ENCODE assay signal across 14 cellular contexts in genomic region chr6:90249458-90249857, GRCh38. TPM values are rescaled to one million over a fixed set of nuclear protein-coding genes. Genes with fewer than 3 reads are reported as not detected.
A peak's percentile ranks its signal among the peaks of the same experiment; 100 is the strongest.
DNase-seq lines count a peak whose midpoint lies in the region; ATAC-seq and TF ChIP-seq lines count a peak whose summit lies in the region.
"Had no signal": no experiment of that assay in that cellular context is flagged by ENCODE, and none has a peak within 500 bp of the region (broad histone marks: within the 10 kb centered on the region; RNA-seq: fewer than 3 reads in every experiment).

No MANE protein-coding gene starts in this region.

- TF ChIP-seq CTCF in body of pancreas (IDR thresholded peaks at IDR 0.05) = no peak

- peaks cover 0 to 40% of the 10 kb centered on the region in 2 donors for H3K4me1 ChIP-seq in naive thymus-derived CD4-positive, alpha-beta T cell (ENCODE audit: control insufficient read depth in 2 of 2, insufficient read depth in 2 of 2, low read length in 2 of 2)
- no peaks in the 10 kb centered on the region for H3K4me1 ChIP-seq in body of pancreas

- WGBS in body of pancreas, 2 donors = 91 to 93% methylated on average over 8 of the region's 8 CpGs

- TF ChIP-seq POLR2A in body of pancreas (IDR thresholded peaks at IDR 0.05) = no peak

- H3K4me1 Mint-ChIP-seq in activated T-cell treated with anti-CD3 and anti-CD28 coated beads, Interleukin-2, amount 50 U/mL, for 4 hours (ENCODE audit: low read depth) = peaks cover 66% of the 10 kb centered on the region
- peaks cover 24 to 97% (median 85%) of the 10 kb centered on the region in 7 donors for H3K4me1 Mint-ChIP-seq in naive thymus-derived CD4-positive, alpha-beta T cell
- peaks cover 76% of the 10 kb centered on the region for H3K4me1 Mint-ChIP-seq in stimulated activated naive CD8-positive, alpha-beta T cell treated with anti-CD3 and anti-CD28 coated beads, Interleukin-15, amount 100 ng/mL, for 72 hours

- H3K9me3 Mint-ChIP-seq in activated T-cell treated with anti-CD3 and anti-CD28 coated beads, Interleukin-2, amount 50 U/mL, for 4 hours = no peaks in the 10 kb centered on the region
- H3K9me3 Mint-ChIP-seq in naive thymus-derived CD4-positive, alpha-beta T cell = peaks cover 0 to 3% (median 0%) of the 10 kb centered on the region in 11 donors
- H3K9me3 Mint-ChIP-seq in stimulated activated naive CD8-positive, alpha-beta T cell treated with anti-CD3 and anti-CD28 coated beads, Interleukin-15, amount 100 ng/mL, for 72 hours = peaks cover 4 to 6% of the 10 kb centered on the region in 2 donors

- H3K27ac Mint-ChIP-seq in naive thymus-derived CD4-positive, alpha-beta T cell = peak overlapping the region; percentile 83 to 98 (median 91)
- H3K27ac Mint-ChIP-seq in stimulated activated naive CD8-positive, alpha-beta T cell treated with anti-CD3 and anti-CD28 coated beads, Interleukin-15, amount 100 ng/mL, for 72 hours = peak overlapping the region; percentile 98 to 99

- no peak overlapping the region for H3K4me3 ChIP-seq in naive thymus-derived CD4-positive, alpha-beta T cell (ENCODE audit: low read length)
- H3K4me3 ChIP-seq in body of pancreas = no peak overlapping the region
- H3K4me3 ChIP-seq: psoas muscle had no signal

- peaks cover 38% of the 10 kb centered on the region for H3K36me3 Mint-ChIP-seq in activated T-cell treated with anti-CD3 and anti-CD28 coated beads, Interleukin-2, amount 50 U/mL, for 4 hours (ENCODE audit: insufficient read depth)
- H3K36me3 Mint-ChIP-seq in naive thymus-derived CD4-positive, alpha-beta T cell = peaks cover 9 to 51% (median 39%) of the 10 kb centered on the region in 5 donors

- no peaks in the 10 kb centered on the region for H3K27me3 Mint-ChIP-seq in activated T-cell treated with anti-CD3 and anti-CD28 coated beads, Interleukin-2, amount 50 U/mL, for 4 hours (ENCODE audit: low read depth)
- no peaks in the 10 kb centered on the region for H3K27me3 Mint-ChIP-seq in naive thymus-derived CD4-positive, alpha-beta T cell
- H3K27me3 Mint-ChIP-seq in stimulated activated naive CD8-positive, alpha-beta T cell treated with anti-CD3 and anti-CD28 coated beads, Interleukin-15, amount 100 ng/mL, for 72 hours = no peaks in the 10 kb centered on the region

- CTCF ChIA-PET in naive thymus-derived CD4-positive, alpha-beta T cell (lab: Charles Lee) = interaction anchor here (0.6 kb wide), 1 partner anchor 309 kb away, joined by 3 read pairs; no protein-coding TSS in a partner anchor

- intact Hi-C loops in naive thymus-derived CD4-positive, alpha-beta T cell (cut with micrococcal nuclease) = loop anchor here (1.0 to 2.0 kb wide), 5 partner anchors 8 to 36 kb away; no protein-coding TSS in a partner anchor
- intact Hi-C loops in body of pancreas (cut with DNase I) = no loop called here

- POLR2A ChIA-PET in naive thymus-derived CD4-positive, alpha-beta T cell (lab: Charles Lee) = interaction anchor here (0.5 to 1.4 kb wide), 8 partner anchors 10 to 83 kb away, joined by 3 to 4 read pairs (median 3); no protein-coding TSS in a partner anchor

- H3K27ac ChIP-seq in naive thymus-derived CD4-positive, alpha-beta T cell (ENCODE audit: low read depth, low read length) = peak overlapping the region; percentile 49
- H3K27ac ChIP-seq in body of pancreas = no peak overlapping the region
- H3K27ac ChIP-seq: HL-60, psoas muscle had no signal

- ATAC-seq in activated T-cell treated with anti-CD3 and anti-CD28 coated beads, Interleukin-2, amount 50 U/mL, for 4 hours = peak; percentile 62
- ATAC-seq in naive thymus-derived CD4-positive, alpha-beta T cell = peak; percentile 83
- ATAC-seq in stimulated activated naive CD8-positive, alpha-beta T cell treated with anti-CD3 and anti-CD28 coated beads, Interleukin-15, amount 100 ng/mL, for 72 hours = peak; percentile 85
- no peak for ATAC-seq in HG03039 (IDR thresholded peaks at IDR 0.05; ENCODE audit: unreplicated experiment)
- ATAC-seq in GM21390 (IDR thresholded peaks at IDR 0.05; ENCODE audit: unreplicated experiment) = no peak
- no peak for ATAC-seq in body of pancreas
- ATAC-seq: psoas muscle had no signal

- H3K36me3 ChIP-seq in naive thymus-derived CD4-positive, alpha-beta T cell (ENCODE audit: control insufficient read depth in 2 of 3, insufficient read depth in 3 of 3, low read length in 3 of 3) = peaks cover 0 to 7% (median 0%) of the 10 kb centered on the region in 3 experiments
- H3K36me3 ChIP-seq in body of pancreas (replicated peaks in 1 of 2; ENCODE audit: insufficient read depth in 1 of 2, low read depth in 2 of 2) = no peaks in the 10 kb centered on the region

- H3K27me3 ChIP-seq in naive thymus-derived CD4-positive, alpha-beta T cell (ENCODE audit: control insufficient read depth in 2 of 2, insufficient read depth in 2 of 2, low read length in 2 of 2) = no peaks in the 10 kb centered on the region
- no peaks in the 10 kb centered on the region for H3K27me3 ChIP-seq in body of pancreas

- H3K4me3 Mint-ChIP-seq in activated T-cell treated with anti-CD3 and anti-CD28 coated beads, Interleukin-2, amount 50 U/mL, for 4 hours = peak overlapping the region; percentile 60
- peak overlapping the region; percentile 3 to 76 (median 60) for H3K4me3 Mint-ChIP-seq in naive thymus-derived CD4-positive, alpha-beta T cell
- H3K4me3 Mint-ChIP-seq in stimulated activated naive CD8-positive, alpha-beta T cell treated with anti-CD3 and anti-CD28 coated beads, Interleukin-15, amount 100 ng/mL, for 72 hours = peak overlapping the region; percentile 73 to 74

- DNase-seq in activated naive CD4-positive, alpha-beta T cell treated with Interleukin-2 at 50 U/mL for 16 hours = peak; percentile 33
- no peak for DNase-seq in activated naive CD4-positive, alpha-beta T cell (lab: John Stamatoyannopoulos, UW)
- no peak for DNase-seq in activated T-cell treated with anti-CD3 and anti-CD28 coated beads, Interleukin-2, amount 50 U/mL, for 4 hours
- peak in 2 of 9 donors; percentile 43 to 61 for DNase-seq in naive thymus-derived CD4-positive, alpha-beta T cell
- peak; percentile 57 to 75 for DNase-seq in stimulated activated naive CD8-positive, alpha-beta T cell treated with anti-CD3 and anti-CD28 coated beads, Interleukin-15, amount 100 ng/mL, for 72 hours
- no peak for DNase-seq in body of pancreas
- DNase-seq: caudate nucleus, NCI-H1417, NCI-H345, psoas muscle, trophoblast cell had no signal

- no peaks in the 10 kb centered on the region for H3K9me3 ChIP-seq in naive thymus-derived CD4-positive, alpha-beta T cell (ENCODE audit: control insufficient read depth in 2 of 3, low read length in 3 of 3)
- H3K9me3 ChIP-seq in body of pancreas = no peaks in the 10 kb centered on the region
- H3K9me3 ChIP-seq: psoas muscle had no signal

RNA-seq across cellular contexts. Expression of gene BACH2, which starts 47.2 kb away (rescaled TPM):
- 100 to 1,000 TPM in 2 of 3 donors, 10 to 100 TPM in 1; 96.5 to 118 (median 111) TPM for total RNA-seq in activated T-cell treated with anti-CD3 and anti-CD28 coated beads, Interleukin-2, amount 50 U/mL, for 4 hours
- 100 to 1,000 TPM in 4 of 5 experiments, 10 to 100 TPM in 1; 33.0 to 193 (median 133) TPM for total RNA-seq in naive thymus-derived CD4-positive, alpha-beta T cell
- polyA plus RNA-seq in naive thymus-derived CD4-positive, alpha-beta T cell = 10 to 100 TPM; 24.8 to 26.5 TPM
- total RNA-seq in body of pancreas = 1 to 10 TPM; 2.1 to 3.3 TPM

Comparison
In these comparisons a context has a peak if more than half of its experiments do, and no peak if none do; other contexts are left out.
1. DNase-seq: peak in activated naive CD4-positive, alpha-beta T cell treated with Interleukin-2 at 50 U/mL for 16 hours (single experiment) and stimulated activated naive CD8-positive, alpha-beta T cell treated with anti-CD3 and anti-CD28 coated beads, Interleukin-15, amount 100 ng/mL, for 72 hours (2 of 2); none in activated naive CD4-positive, alpha-beta T cell (0 of 4), activated T-cell treated with anti-CD3 and anti-CD28 coated beads, Interleukin-2, amount 50 U/mL, for 4 hours (single experiment) and body of pancreas (0 of 4).
2. ATAC-seq: peak in activated T-cell treated with anti-CD3 and anti-CD28 coated beads, Interleukin-2, amount 50 U/mL, for 4 hours (2 of 2), naive thymus-derived CD4-positive, alpha-beta T cell (single experiment) and stimulated activated naive CD8-positive, alpha-beta T cell treated with anti-CD3 and anti-CD28 coated beads, Interleukin-15, amount 100 ng/mL, for 72 hours (single experiment); none in HG03039 (single experiment), GM21390 (single experiment) and body of pancreas (single experiment).
3. RNA of gene BACH2, which starts 47.2 kb away (total RNA-seq): 33.0 to 193 TPM in naive thymus-derived CD4-positive, alpha-beta T cell and 96.5 to 118 TPM in activated T-cell treated with anti-CD3 and anti-CD28 coated beads, Interleukin-2, amount 50 U/mL, for 4 hours; 2.1 to 3.3 TPM in body of pancreas; every median in the first group is over 4 times any median in the second.
4. Peak in every context shown above with its lines, with median percentiles within 50 percentile points of each other: H3K4me3 Mint-ChIP-seq.